Comparison of ENCODE assay signal across 23 cellular contexts in genomic region chr17:44190496-44190895, GRCh38. TPM values are rescaled to one million over a fixed set of nuclear protein-coding genes. Genes with fewer than 3 reads are reported as not detected.
DNase-seq lines count a peak whose midpoint lies in the region; ATAC-seq and TF ChIP-seq lines count a peak whose summit lies in the region.
"Had no signal": no experiment of that assay in that cellular context is flagged by ENCODE, and none has a peak within 500 bp of the region (broad histone marks: within the 10 kb centered on the region; RNA-seq: fewer than 3 reads in every experiment).

No MANE protein-coding gene starts in this region.

- no peaks in the 10 kb centered on the region for H3K27me3 ChIP-seq in neutrophil
- H3K27me3 ChIP-seq in hepatocyte = no peaks in the 10 kb centered on the region
- H3K27me3 ChIP-seq: cardiac muscle cell, suprapubic skin had no signal

- H3K79me2 ChIP-seq in hepatocyte = peaks cover 30% of the 10 kb centered on the region

- no peaks in the 10 kb centered on the region for H3K9me3 Mint-ChIP-seq in activated CD8-positive, alpha-beta memory T cell treated with anti-CD3 and anti-CD28 coated beads, Interleukin-2, amount 10 ng/mL, durations not matched to agents 7 days and 5 days (ENCODE audit: low read depth)
- H3K9me3 Mint-ChIP-seq in central memory CD8-positive, alpha-beta T cell = no peaks in the 10 kb centered on the region

- H3K4me1 ChIP-seq in neutrophil (ENCODE audit: control insufficient read depth in 1 of 2, insufficient read depth in 1 of 2, low read depth in 1 of 2, low read length in 1 of 2) (peaks cover 28 to 33% of the 10 kb centered on the region in 2 experiments), hepatocyte (ENCODE audit: insufficient read depth) (peaks cover 12% of the 10 kb centered on the region)

- 92% methylated on average over 10 of the region's 10 CpGs for WGBS in hepatocyte (ENCODE audit: low lambda C conversion rate, missing lambda C conversion rate)

- H3K9me3 ChIP-seq in SK-N-MC (ENCODE audit: low read depth, low read length) = no peaks in the 10 kb centered on the region
- H3K9me3 ChIP-seq in neutrophil = no peaks in the 10 kb centered on the region
- no peaks in the 10 kb centered on the region for H3K9me3 ChIP-seq in hepatocyte (ENCODE audit: low read depth)
- H3K9me3 ChIP-seq: suprapubic skin had no signal

- DNase-seq in activated CD8-positive, alpha-beta memory T cell treated with anti-CD3 and anti-CD28 coated beads, Interleukin-2, amount 10 ng/mL, durations not matched to agents 7 days and 5 days = no peak
- no peak for DNase-seq in activated CD8-positive, alpha-beta memory T cell treated with anti-CD3 and anti-CD28 coated beads for 24 hours
- DNase-seq in SK-N-MC (ENCODE audit: low read depth, low spot score) (no peak), hepatocyte (ENCODE audit: low spot score) (no peak), ecto neural progenitor cell (ENCODE audit: low spot score) (no peak)
- DNase-seq in central memory CD8-positive, alpha-beta T cell (ENCODE audit: low spot score in 2 of 2) = no peak
- DNase-seq: activated CD4-positive, alpha-beta T cell treated with anti-CD3 and anti-CD28 coated beads for 4 hours; DMS53; erythroblast; foreskin melanocyte; NCI-H1417 treated with DMSO at 0.1 percent for 48 hours; NCI-H82; OCI-M1; stimulated activated CD8-positive, alpha-beta memory T cell treated with anti-CD3 and anti-CD28 coated beads, Interleukin-4, amount 100 ng/mL, for 48 hours had no signal

- peak overlapping the region; percentile 65 for H3K27ac Mint-ChIP-seq in activated CD8-positive, alpha-beta memory T cell treated with anti-CD3 and anti-CD28 coated beads, Interleukin-2, amount 10 ng/mL, durations not matched to agents 7 days and 5 days
- peak overlapping the region; percentile 32 for H3K27ac Mint-ChIP-seq in central memory CD8-positive, alpha-beta T cell (ENCODE audit: low read depth)

- no peaks in the 10 kb centered on the region for H4K20me1 ChIP-seq in hepatocyte (ENCODE audit: insufficient read depth, poor library complexity, severe bottlenecking)

- peaks cover 16% of the 10 kb centered on the region for H3K36me3 Mint-ChIP-seq in activated CD8-positive, alpha-beta memory T cell treated with anti-CD3 and anti-CD28 coated beads, Interleukin-2, amount 10 ng/mL, durations not matched to agents 7 days and 5 days
- H3K36me3 Mint-ChIP-seq in central memory CD8-positive, alpha-beta T cell (ENCODE audit: insufficient read depth) = peaks cover 38% of the 10 kb centered on the region

- CTCF ChIA-PET in activated CD8-positive, alpha-beta memory T cell treated with anti-CD3 and anti-CD28 coated beads, Interleukin-2, amount 10 ng/mL, durations not matched to agents 7 days and 5 days (lab: Charles Lee) = no interaction called here

- H3K27me3 Mint-ChIP-seq in activated CD8-positive, alpha-beta memory T cell treated with anti-CD3 and anti-CD28 coated beads, Interleukin-2, amount 10 ng/mL, durations not matched to agents 7 days and 5 days = no peaks in the 10 kb centered on the region
- no peaks in the 10 kb centered on the region for H3K27me3 Mint-ChIP-seq in central memory CD8-positive, alpha-beta T cell

- H3K4me1 Mint-ChIP-seq in activated CD8-positive, alpha-beta memory T cell treated with anti-CD3 and anti-CD28 coated beads, Interleukin-2, amount 10 ng/mL, durations not matched to agents 7 days and 5 days = peaks cover 17% of the 10 kb centered on the region
- peaks cover 30% of the 10 kb centered on the region for H3K4me1 Mint-ChIP-seq in central memory CD8-positive, alpha-beta T cell

- H3K4me3 ChIP-seq in SK-N-MC (no peak overlapping the region), neutrophil (ENCODE audit: low read depth in 1 of 2, low read length in 1 of 2) (no peak overlapping the region), hepatocyte (no peak overlapping the region)
- H3K4me3 ChIP-seq: cardiac muscle cell, suprapubic skin had no signal

- H3K36me3 ChIP-seq in SK-N-MC (ENCODE audit: insufficient read depth, low read length) (peaks cover 25% of the 10 kb centered on the region), neutrophil (peaks cover 66% of the 10 kb centered on the region), hepatocyte (replicated peaks; ENCODE audit: insufficient read depth, low read depth) (no peaks in the 10 kb centered on the region)

- no peak overlapping the region for H3K4me3 Mint-ChIP-seq in activated CD8-positive, alpha-beta memory T cell treated with anti-CD3 and anti-CD28 coated beads, Interleukin-2, amount 10 ng/mL, durations not matched to agents 7 days and 5 days
- peak overlapping the region; percentile 47 for H3K4me3 Mint-ChIP-seq in central memory CD8-positive, alpha-beta T cell

- H3K9ac ChIP-seq in SK-N-MC (ENCODE audit: insufficient read length) = no peak overlapping the region

- ATAC-seq in activated CD8-positive, alpha-beta memory T cell treated with anti-CD3 and anti-CD28 coated beads, Interleukin-2, amount 10 ng/mL, durations not matched to agents 7 days and 5 days = no peak
- no peak for ATAC-seq in central memory CD8-positive, alpha-beta T cell (replicated peaks; ENCODE audit: extremely low read depth, poor library complexity, severe bottlenecking)
- no peak for ATAC-seq in GM19463 (IDR thresholded peaks at IDR 0.05; ENCODE audit: unreplicated experiment)
- ATAC-seq: HCT116 had no signal

- H3K9me2 ChIP-seq in hepatocyte (replicated peaks; ENCODE audit: insufficient read depth) = no peaks in the 10 kb centered on the region

- TF ChIP-seq CTCF in neutrophil (IDR thresholded peaks at IDR 0.05) (no peak), hepatocyte (IDR thresholded peaks at IDR 0.05; ENCODE audit: poor library complexity) (no peak)

- no peak overlapping the region for H3K4me2 ChIP-seq in hepatocyte

- H3K27ac ChIP-seq in SK-N-MC (peak overlapping the region; percentile 46; the same call in 1 of the 2 replicates), neutrophil (peak overlapping the region; percentile 42), hepatocyte (no peak overlapping the region)

- no peak overlapping the region for H2AFZ ChIP-seq in hepatocyte

RNA-seq across cellular contexts. Expression of gene TMUB2, which starts 3.7 kb away (rescaled TPM):
- total RNA-seq in activated CD8-positive, alpha-beta memory T cell treated with anti-CD3 and anti-CD28 coated beads, Interleukin-2, amount 10 ng/mL, durations not matched to agents 7 days and 5 days = 10 to 100 TPM; 31.4 to 34.1 TPM
- 27.7 and 31.3 TPM in 2 replicates for total RNA-seq in hepatocyte
- polyA plus RNA-seq in hepatocyte = 46.8 and 54.6 TPM in 2 replicates

RNA-seq across cellular contexts. Expression of gene ATXN7L3, which starts 9.2 kb away (rescaled TPM):
- total RNA-seq in activated CD8-positive, alpha-beta memory T cell treated with anti-CD3 and anti-CD28 coated beads, Interleukin-2, amount 10 ng/mL, durations not matched to agents 7 days and 5 days = 100 to 1,000 TPM; 106 to 122 TPM
- total RNA-seq in hepatocyte = 64.0 and 64.3 TPM in 2 replicates
- 28.7 and 29.2 TPM in 2 replicates for polyA plus RNA-seq in hepatocyte

RNA-seq across cellular contexts. Expression of gene ASB16, which starts 20.0 kb away (rescaled TPM):
- under 1 TPM in 1 of 2 experiments, not detected in 1; 0.26 TPM for total RNA-seq in activated CD8-positive, alpha-beta memory T cell treated with anti-CD3 and anti-CD28 coated beads, Interleukin-2, amount 10 ng/mL, durations not matched to agents 7 days and 5 days
- total RNA-seq in hepatocyte = 0.23 TPM in 1 of 2 replicates, not detected in the other
- polyA plus RNA-seq in hepatocyte = 0.71 and 2.0 TPM in 2 replicates
- total RNA-seq: dermis microvascular lymphatic vessel endothelial cell, kidney epithelial cell, lung microvascular endothelial cell, SK-MEL-5, suprapubic skin had no signal

RNA-seq across cellular contexts. Expression of gene UBTF, which starts 29.0 kb away (rescaled TPM):
- 100 to 1,000 TPM; 128 to 158 TPM for total RNA-seq in activated CD8-positive, alpha-beta memory T cell treated with anti-CD3 and anti-CD28 coated beads, Interleukin-2, amount 10 ng/mL, durations not matched to agents 7 days and 5 days
- 35.0 and 38.9 TPM in 2 replicates for total RNA-seq in hepatocyte
- 37.2 and 41.1 TPM in 2 replicates for polyA plus RNA-seq in hepatocyte

RNA-seq across cellular contexts. Expression of gene HROB, which starts 48.8 kb away (rescaled TPM):
- 10 to 100 TPM; 19.8 to 23.1 TPM for total RNA-seq in activated CD8-positive, alpha-beta memory T cell treated with anti-CD3 and anti-CD28 coated beads, Interleukin-2, amount 10 ng/mL, durations not matched to agents 7 days and 5 days
- total RNA-seq in hepatocyte = 1.8 and 2.0 TPM in 2 replicates
- 5.7 and 5.9 TPM in 2 replicates for polyA plus RNA-seq in hepatocyte
